1 cellular context compared by ENCODE assay signal in the genomic region with DNA sequence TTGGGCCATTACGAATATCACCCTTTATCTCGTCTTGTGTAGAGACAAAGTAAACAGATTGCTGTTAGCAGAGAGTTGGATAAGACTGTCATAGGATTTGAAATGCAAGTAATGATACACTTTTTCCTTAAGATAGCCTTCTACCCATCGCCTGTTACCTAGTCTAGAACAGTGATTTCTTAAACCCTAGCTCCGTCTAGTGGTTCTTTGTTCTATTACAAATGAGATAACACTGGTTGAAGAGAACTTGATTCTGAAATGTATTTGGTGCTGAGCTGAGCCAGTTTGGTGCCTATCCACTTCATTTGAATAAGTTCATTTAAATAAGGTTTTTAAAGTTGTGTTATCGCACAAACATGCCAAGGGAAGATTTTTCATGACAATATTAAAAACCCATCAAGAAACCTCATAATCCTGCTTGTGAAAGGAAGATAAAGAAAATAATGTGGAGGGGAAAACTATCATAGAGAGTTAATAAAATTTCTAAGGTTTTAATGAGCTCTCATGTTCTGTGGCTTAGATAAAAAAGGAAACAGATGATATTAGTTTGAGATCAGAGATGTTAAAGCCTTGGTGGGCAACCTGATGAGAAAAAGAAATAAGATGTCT.
TF ChIP-seq lines count a peak whose summit lies in the region.

No MANE protein-coding gene starts in this region.

TF ChIP-seq in HEK293, 187 proteins besides CTCF, POLR2A, EP300 and RAD21 (continued from another document):
- TF ChIP-seq, protein P1, sequence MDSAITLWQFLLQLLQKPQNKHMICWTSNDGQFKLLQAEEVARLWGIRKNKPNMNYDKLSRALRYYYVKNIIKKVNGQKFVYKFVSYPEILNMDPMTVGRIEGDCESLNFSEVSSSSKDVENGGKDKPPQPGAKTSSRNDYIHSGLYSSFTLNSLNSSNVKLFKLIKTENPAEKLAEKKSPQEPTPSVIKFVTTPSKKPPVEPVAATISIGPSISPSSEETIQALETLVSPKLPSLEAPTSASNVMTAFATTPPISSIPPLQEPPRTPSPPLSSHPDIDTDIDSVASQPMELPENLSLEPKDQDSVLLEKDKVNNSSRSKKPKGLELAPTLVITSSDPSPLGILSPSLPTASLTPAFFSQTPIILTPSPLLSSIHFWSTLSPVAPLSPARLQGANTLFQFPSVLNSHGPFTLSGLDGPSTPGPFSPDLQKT (IDR thresholded peaks at IDR 0.05; ENCODE audit: borderline replicate concordance, low read depth, low read length) = no peak
- TF ChIP-seq, protein P2, sequence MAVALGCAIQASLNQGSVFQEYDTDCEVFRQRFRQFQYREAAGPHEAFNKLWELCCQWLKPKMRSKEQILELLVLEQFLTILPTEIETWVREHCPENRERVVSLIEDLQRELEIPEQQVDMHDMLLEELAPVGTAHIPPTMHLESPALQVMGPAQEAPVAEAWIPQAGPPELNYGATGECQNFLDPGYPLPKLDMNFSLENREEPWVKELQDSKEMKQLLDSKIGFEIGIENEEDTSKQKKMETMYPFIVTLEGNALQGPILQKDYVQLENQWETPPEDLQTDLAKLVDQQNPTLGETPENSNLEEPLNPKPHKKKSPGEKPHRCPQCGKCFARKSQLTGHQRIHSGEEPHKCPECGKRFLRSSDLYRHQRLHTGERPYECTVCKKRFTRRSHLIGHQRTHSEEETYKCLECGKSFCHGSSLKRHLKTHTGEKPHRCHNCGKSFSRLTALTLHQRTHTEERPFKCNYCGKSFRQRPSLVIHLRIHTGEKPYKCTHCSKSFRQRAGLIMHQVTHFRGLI (tag by site-specific recombination; IDR thresholded peaks at IDR 0.05) = no peak
- no peak for TF ChIP-seq ZNF529 (tag by site-specific recombination; IDR thresholded peaks at IDR 0.05; ENCODE audit: insufficient replicate concordance)
- TF ChIP-seq ZSCAN16 (tag by site-specific recombination; IDR thresholded peaks at IDR 0.05) = no peak
- no peak for TF ChIP-seq ZXDB (tag by site-specific recombination; IDR thresholded peaks at IDR 0.05)
- TF ChIP-seq ZNF174 (tag by site-specific recombination; IDR thresholded peaks at IDR 0.05) = no peak
- no peak for TF ChIP-seq RBAK (tag by site-specific recombination; IDR thresholded peaks at IDR 0.05)
- no peak for TF ChIP-seq ZNF610 (tag by site-specific recombination; IDR thresholded peaks at IDR 0.05; ENCODE audit: borderline replicate concordance)
- peak; percentile 38; the same call in 1 of the 2 replicates for TF ChIP-seq ZNF10 (tag by site-specific recombination; IDR thresholded peaks at IDR 0.05)
- no peak for TF ChIP-seq ZNF658 (tag by site-specific recombination; IDR thresholded peaks at IDR 0.05)
- TF ChIP-seq ZBTB1 (tag by site-specific recombination; IDR thresholded peaks at IDR 0.05) = no peak
- TF ChIP-seq, protein P3, sequence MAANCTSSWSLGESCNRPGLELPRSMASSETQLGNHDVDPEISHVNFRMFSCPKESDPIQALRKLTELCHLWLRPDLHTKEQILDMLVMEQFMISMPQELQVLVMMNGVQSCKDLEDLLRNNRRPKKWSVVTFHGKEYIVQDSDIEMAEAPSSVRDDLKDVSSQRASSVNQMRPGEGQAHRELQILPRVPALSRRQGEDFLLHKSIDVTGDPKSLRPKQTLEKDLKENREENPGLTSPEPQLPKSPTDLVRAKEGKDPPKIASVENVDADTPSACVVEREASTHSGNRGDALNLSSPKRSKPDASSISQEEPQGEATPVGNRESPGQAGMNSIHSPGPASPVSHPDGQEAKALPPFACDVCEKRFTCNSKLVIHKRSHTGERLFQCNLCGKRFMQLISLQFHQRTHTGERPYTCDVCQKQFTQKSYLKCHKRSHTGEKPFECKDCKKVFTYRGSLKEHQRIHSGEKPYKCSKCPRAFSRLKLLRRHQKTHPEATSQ (tag by site-specific recombination; IDR thresholded peaks at IDR 0.05) = no peak
- peak; percentile 84 for TF ChIP-seq ZNF654 (tag by site-specific recombination; IDR thresholded peaks at IDR 0.05; ENCODE audit: low read depth)
- TF ChIP-seq ZNF155 (tag by site-specific recombination; IDR thresholded peaks at IDR 0.05) = no peak
- TF ChIP-seq ZNF2 (tag by site-specific recombination; IDR thresholded peaks at IDR 0.05) = 0 out of 2 replicates have a peak, but pooled peaks have one; percentile 15
- no peak for TF ChIP-seq ZNF433 (tag by site-specific recombination; IDR thresholded peaks at IDR 0.05; ENCODE audit: low read depth)
- peak; percentile 56; the same call in 1 of the 2 replicates for TF ChIP-seq ZNF660 (tag by site-specific recombination; IDR thresholded peaks at IDR 0.05)
- TF ChIP-seq ZNF335 (tag by site-specific recombination; conservative IDR thresholded peaks at IDR 0.05) = 0 out of 2 replicates have a peak, but pooled peaks have one; percentile 20
